9 cellular contexts compared by ENCODE assay signal in genomic region chr17:68462381-68463210, GRCh38. TPM values are rescaled to one million over a fixed set of nuclear protein-coding genes. Genes with fewer than 3 reads are reported as not detected.
DNase-seq lines count a peak whose midpoint lies in the region; ATAC-seq and TF ChIP-seq lines count a peak whose summit lies in the region.
"Had no signal": no experiment of that assay in that cellular context is flagged by ENCODE, and none has a peak within 500 bp of the region (broad histone marks: within the 10 kb centered on the region; RNA-seq: fewer than 3 reads in every experiment).

No MANE protein-coding gene starts in this region.

- H3K14ac ChIP-seq in IMR-90 (replicated peaks; ENCODE audit: low read depth, low read length), result 0 out of 2 replicates have a peak overlapping the region, but pooled peaks have one; percentile 30

- no peak overlapping the region for H4K5ac ChIP-seq in IMR-90 (ENCODE audit: low read depth, low read length)

- H3K4me3 Mint-ChIP-seq in naive thymus-derived CD8-positive, alpha-beta T cell, result peak overlapping the region in 3 of 10 donors; percentile 3 to 58 (median 9)
- H3K4me3 Mint-ChIP-seq: dendritic cell treated with granulocyte-macrophage colony-stimulating factor and Interleukin-4, amounts not matched to agents 40 ng/mL and 50 ng/mL, for 4 days had no signal

- H3K4me3 ChIP-seq in IMR-90 (ENCODE audit: insufficient read depth, low read depth, low read length) (no peak overlapping the region), NT2/D1 (ENCODE audit: insufficient read length, low read depth) (no peak overlapping the region)

- POLR2A ChIA-PET in IMR-90 (lab: Charles Lee; ENCODE audit: unreplicated experiment), result no interaction called here
- POLR2A ChIA-PET in naive thymus-derived CD8-positive, alpha-beta T cell (lab: Charles Lee), result interaction anchor here (1.5 kb wide), 1 partner anchor 171 kb away, joined by 7 read pairs; the partner anchor contains the start of genes ARSG and SLC16A6

- ATAC-seq in GM19467 (IDR thresholded peaks at IDR 0.05; ENCODE audit: unreplicated experiment) (peak; percentile 31), IMR-90 (ENCODE audit: low read depth) (peak; percentile 95)
- peak; percentile 79 to 83 for ATAC-seq in naive thymus-derived CD8-positive, alpha-beta T cell

- no peak overlapping the region for H3K4ac ChIP-seq in IMR-90 (ENCODE audit: low read depth, low read length)

- H4K20me1 ChIP-seq in IMR-90 (ENCODE audit: insufficient read depth, low read length), result no peaks in the 10 kb centered on the region

- H2AK9ac ChIP-seq in IMR-90 (replicated peaks; ENCODE audit: low read depth, low read length, poor library complexity), result no peak overlapping the region

- no peak overlapping the region for H2AK5ac ChIP-seq in IMR-90 (ENCODE audit: low read depth, low read length)

- H2AFZ ChIP-seq in IMR-90 (replicated peaks; ENCODE audit: low read length, poor library complexity), result peak overlapping the region; percentile 80

- peak overlapping the region; percentile 40; the same call in 1 of the 2 replicates for H3K4me2 ChIP-seq in IMR-90 (ENCODE audit: low read depth, low read length)

- peak; percentile 82 for TF ChIP-seq CTCF in IMR-90 (conservative IDR thresholded peaks at IDR 0.05; ENCODE audit: low read depth, low read length)

- DNase-seq in COLO829 (ENCODE audit: low spot score), result peak; percentile 62
- DNase-seq in IMR-90, result peak; percentile 81
- DNase-seq in NT2/D1 (ENCODE audit: low read depth, low spot score), result peak; percentile 68
- DNase-seq in activated CD8-positive, alpha-beta memory T cell treated with anti-CD3 and anti-CD28 coated beads, Interleukin-2, amount 50 U/mL, for 4 hours, result peak; percentile 60
- peak; percentile 89 to 94 for DNase-seq in erythroblast (lab: John Stamatoyannopoulos, UW)
- DNase-seq in naive thymus-derived CD8-positive, alpha-beta T cell, result peak; percentile 15 to 84 (median 70)
- peak in 31 of 49 donors; percentile 2 to 76 (median 27) for DNase-seq in substantia nigra (lab: John Stamatoyannopoulos, UW)

- no peaks in the 10 kb centered on the region for H3K4me1 ChIP-seq in IMR-90 (ENCODE audit: control insufficient read depth, insufficient read depth, low read length)
- peaks cover 7% of the 10 kb centered on the region for H3K4me1 ChIP-seq in NT2/D1 (ENCODE audit: insufficient read depth, insufficient read length)

- no peak overlapping the region for H2BK15ac ChIP-seq in IMR-90 (ENCODE audit: low read depth, low read length)

- H3K56ac ChIP-seq in IMR-90 (ENCODE audit: extremely low read depth, insufficient read depth, low read length), result no peak overlapping the region

- no peak overlapping the region for H3K18ac ChIP-seq in IMR-90 (ENCODE audit: low read depth, low read length)

- in situ Hi-C loops in IMR-90 (cut with MboI; ENCODE audit: low sequenced_read_pairs), result loop anchor here (25.0 kb wide), 1 partner anchor 500 kb away; no protein-coding TSS in a partner anchor

- H3K27ac ChIP-seq in IMR-90 (ENCODE audit: insufficient read depth, low read length) (no peak overlapping the region), substantia nigra (ENCODE audit: low read depth, low read length, poor library complexity, severe bottlenecking) (no peak overlapping the region)

- H3K9ac ChIP-seq in IMR-90 (ENCODE audit: low read depth, low read length), result no peak overlapping the region
- H3K9ac ChIP-seq in NT2/D1 (ENCODE audit: insufficient read length, low read depth), result no peak overlapping the region

- H2BK120ac ChIP-seq in IMR-90 (ENCODE audit: low read depth, low read length), result no peak overlapping the region

- H3K9me3 ChIP-seq in IMR-90 (ENCODE audit: control insufficient read depth, insufficient read depth, low read length) (no peaks in the 10 kb centered on the region), NT2/D1 (ENCODE audit: insufficient read depth, low read length) (no peaks in the 10 kb centered on the region)

- CTCF ChIA-PET in IMR-90 (lab: Yijun Ruan, JAX), result interaction anchor here (0.7 kb wide), 1 partner anchor 289 kb away, joined by 3 read pairs; no protein-coding TSS in a partner anchor

- dilution Hi-C loops in IMR-90 (cut with HindIII; ENCODE audit: low sequenced_read_pairs, unreplicated experiment), result no loop called here

- no peak overlapping the region for H3K23ac ChIP-seq in IMR-90 (ENCODE audit: low read depth, low read length)

- no peaks in the 10 kb centered on the region for H3K9me1 ChIP-seq in IMR-90 (ENCODE audit: insufficient read depth, low read length)

- TF ChIP-seq POLR2A in IMR-90 (IDR thresholded peaks at IDR 0.05; ENCODE audit: low read depth, low read length) (no peak), erythroblast (IDR thresholded peaks at IDR 0.05; ENCODE audit: low read length) (no peak)

- H3K36me3 ChIP-seq in IMR-90 (ENCODE audit: control insufficient read depth, insufficient read depth, low read length), result no peaks in the 10 kb centered on the region
- no peaks in the 10 kb centered on the region for H3K36me3 ChIP-seq in NT2/D1 (ENCODE audit: insufficient read depth, insufficient read length, low read length)

- H2BK5ac ChIP-seq in IMR-90 (ENCODE audit: low read depth, low read length, poor library complexity, severe bottlenecking), result no peak overlapping the region

- H4K91ac ChIP-seq in IMR-90 (ENCODE audit: insufficient read depth, low read depth, low read length), result no peak overlapping the region

- H3K4me1 Mint-ChIP-seq in naive thymus-derived CD8-positive, alpha-beta T cell, result peaks cover 18 to 54% (median 42%) of the 10 kb centered on the region in 4 donors

- peak; percentile 88 for TF ChIP-seq RAD21 in IMR-90 (IDR thresholded peaks at IDR 0.05; ENCODE audit: low read length)

- peak overlapping the region in 4 of 10 donors; percentile 50 to 80 (median 63) for H3K27ac Mint-ChIP-seq in naive thymus-derived CD8-positive, alpha-beta T cell

- no TSS peak for BruUV-seq in IMR-90 (replicated peaks; lab: Mats Ljungman, UMichigan)

- no CpG with 5 or more reads among the region's 15 CpGs for WGBS in IMR-90 (ENCODE audit: extremely low coverage in 2 of 2, insufficient read length in 1 of 2), 2 experiments

- H4K8ac ChIP-seq in IMR-90 (ENCODE audit: low read depth in 2 of 2, low read length in 2 of 2), result no peak overlapping the region

- peaks cover 0 to 2% (median 0%) of the 10 kb centered on the region in 5 donors for H3K27me3 Mint-ChIP-seq in naive thymus-derived CD8-positive, alpha-beta T cell

- no peaks in the 10 kb centered on the region for H3K36me3 Mint-ChIP-seq in naive thymus-derived CD8-positive, alpha-beta T cell

- intact Hi-C loops in IMR-90 (cut with micrococcal nuclease), result loop anchor here (1.0 to 10.0 kb wide), 4 partner anchors 260 to 782 kb away; no protein-coding TSS in a partner anchor

- no peak overlapping the region for H2BK20ac ChIP-seq in IMR-90 (ENCODE audit: low read depth, low read length)

- peaks cover 2% of the 10 kb centered on the region; the same call in 1 of the 2 replicates for H3K27me3 ChIP-seq in IMR-90 (ENCODE audit: control insufficient read depth, insufficient read depth, low read length)
- peaks cover 18% of the 10 kb centered on the region for H3K27me3 ChIP-seq in NT2/D1 (ENCODE audit: insufficient read depth, insufficient read length)

- no peaks in the 10 kb centered on the region for H3K9me3 Mint-ChIP-seq in naive thymus-derived CD8-positive, alpha-beta T cell
- H3K9me3 Mint-ChIP-seq: dendritic cell treated with granulocyte-macrophage colony-stimulating factor and Interleukin-4, amounts not matched to agents 40 ng/mL and 50 ng/mL, for 4 days had no signal

- H3K79me1 ChIP-seq in IMR-90 (ENCODE audit: low read depth in 1 of 2, low read length in 2 of 2), result no peaks in the 10 kb centered on the region

TF ChIP-seq in IMR-90, 13 proteins besides CTCF, POLR2A, EP300 and RAD21:
- TF ChIP-seq SMC3 (IDR thresholded peaks at IDR 0.05; ENCODE audit: low read depth, low read length) (peak; percentile 78), RFX5 (IDR thresholded peaks at IDR 0.05; ENCODE audit: low read depth, low read length) (no peak)
TF ChIP-seq in IMR-90: peak in this region for 1.

RNA-seq across cellular contexts. Expression of gene WIPI1, which starts 5.3 kb away (rescaled TPM):
- 74.2 and 129 TPM in 2 replicates for total RNA-seq in IMR-90 (2012; rRNA removed)
- 69.4 and 78.6 TPM in 2 replicates for polyA plus RNA-seq in IMR-90 (2012; rRNA removed)
- polyA plus RNA-seq in IMR-90 (2012; cell fraction: cytosol; rRNA removed), result 45.3 and 55.4 TPM in 2 replicates
- 42.7 and 88.2 TPM in 2 replicates for polyA plus RNA-seq in IMR-90 (2012; cell fraction: nucleus; rRNA removed; ENCODE audit: low replicate concordance)
- total RNA-seq in naive thymus-derived CD8-positive, alpha-beta T cell, result 1 to 10 TPM; 3.2 to 3.5 TPM
- polyA plus RNA-seq in naive thymus-derived CD8-positive, alpha-beta T cell, result 1 to 10 TPM; 2.5 to 8.3 (median 2.7) TPM

RNA-seq across cellular contexts. Expression of gene PRKAR1A, which starts 49.6 kb away (rescaled TPM):
- total RNA-seq in IMR-90 (2012; rRNA removed), result 256 and 278 TPM in 2 replicates
- polyA plus RNA-seq in IMR-90 (2012; rRNA removed), result 138 and 145 TPM in 2 replicates
- polyA plus RNA-seq in IMR-90 (2012; cell fraction: cytosol; rRNA removed), result 52.4 and 128 TPM in 2 replicates
- polyA plus RNA-seq in IMR-90 (2012; cell fraction: nucleus; rRNA removed; ENCODE audit: low replicate concordance), result 58.9 and 125 TPM in 2 replicates
- total RNA-seq in naive thymus-derived CD8-positive, alpha-beta T cell, result 100 to 1,000 TPM; 145 to 157 TPM
- 100 to 1,000 TPM; 153 to 203 (median 175) TPM for polyA plus RNA-seq in naive thymus-derived CD8-positive, alpha-beta T cell

Comparison
In these comparisons a context has a peak if more than half of its experiments do, and no peak if none do; other contexts are left out.
1. DNase-seq: peak in every context shown above with its lines; median percentile 92 in erythroblast; 81 in IMR-90; 70 in naive thymus-derived CD8-positive, alpha-beta T cell; 68 in NT2/D1; 62 in COLO829; 60 in activated CD8-positive, alpha-beta memory T cell treated with anti-CD3 and anti-CD28 coated beads, Interleukin-2, amount 50 U/mL, for 4 hours; 27 in substantia nigra.
2. ATAC-seq: peak in every context shown above with its lines; median percentile 95 in IMR-90; 81 in naive thymus-derived CD8-positive, alpha-beta T cell; 31 in GM19467.
3. RNA of gene WIPI1, which starts 5.3 kb away (total RNA-seq): 74.2 to 129 TPM in IMR-90; 3.2 to 3.5 TPM in naive thymus-derived CD8-positive, alpha-beta T cell; every median in the first group is over 10 times any median in the second.